16 cellular contexts compared by ENCODE assay signal in genomic region chr17:80860101-80860671, GRCh38.
DNase-seq lines count a peak whose midpoint lies in the region; ATAC-seq and TF ChIP-seq lines count a peak whose summit lies in the region.
"Had no signal": no experiment of that assay in that cellular context is flagged by ENCODE, and none has a peak within 500 bp of the region (broad histone marks: within the 10 kb centered on the region; RNA-seq: fewer than 3 reads in every experiment).

No MANE protein-coding gene starts in this region.

- no peak overlapping the region for H3K27ac ChIP-seq in CD4-positive, CD25-positive, alpha-beta regulatory T cell (ENCODE audit: insufficient read depth, low read length, poor library complexity, severe bottlenecking)
- H3K27ac ChIP-seq in HUES6 (ENCODE audit: low read depth, low read length) (peak overlapping the region; percentile 51; the same call in 1 of the 2 replicates), neural progenitor cell (no peak overlapping the region)

- H3K4me2 ChIP-seq in neural progenitor cell, result peak overlapping the region; percentile 5

- no peak for TF ChIP-seq CTCF in neural progenitor cell (IDR thresholded peaks at IDR 0.05)

- peak overlapping the region; percentile 69 to 98 (median 90) for H3K27ac Mint-ChIP-seq in CD4-positive, CD25-positive, alpha-beta regulatory T cell
- no peak overlapping the region for H3K27ac Mint-ChIP-seq in neural progenitor cell

- H2AFZ ChIP-seq in neural progenitor cell (replicated peaks), result no peak overlapping the region

- H3K9me3 Mint-ChIP-seq in CD4-positive, CD25-positive, alpha-beta regulatory T cell, result no peaks in the 10 kb centered on the region
- peaks cover 4% of the 10 kb centered on the region for H3K9me3 Mint-ChIP-seq in neural progenitor cell
- H3K9me3 Mint-ChIP-seq: CD8-positive, alpha-beta T cell; central memory CD8-positive, alpha-beta T cell had no signal

- no peaks in the 10 kb centered on the region for H3K27me3 ChIP-seq in CD4-positive, CD25-positive, alpha-beta regulatory T cell (ENCODE audit: control insufficient read depth, insufficient read depth, low read length)
- H3K27me3 ChIP-seq in HUES6 (ENCODE audit: control insufficient read depth, insufficient read depth, low read length) (no peaks in the 10 kb centered on the region), adipocyte (replicated peaks; ENCODE audit: control insufficient read depth, insufficient read depth, low read length) (no peaks in the 10 kb centered on the region), neural progenitor cell (no peaks in the 10 kb centered on the region)
- H3K27me3 ChIP-seq: upper lobe of left lung had no signal

- no peak for DNase-seq in CD4-positive, CD25-positive, alpha-beta regulatory T cell
- DNase-seq in adipocyte (ENCODE audit: low read depth) (no peak), neural progenitor cell (ENCODE audit: low spot score) (no peak), GM03348 (ENCODE audit: low spot score) (no peak), UCSD-AML1 (lab: John Stamatoyannopoulos, UW; ENCODE audit: unreplicated experiment) (no peak)
- DNase-seq in effector CD8-positive, alpha-beta T cell (lab: John Stamatoyannopoulos, UW), result no peak
- DNase-seq: activated CD4-positive, alpha-beta T cell treated with anti-CD3 and anti-CD28 coated beads, Interleukin-2, amount 50 U/mL, for 48 hours; CD8-positive, alpha-beta T cell; EL; glutamatergic neuron; kidney had no signal

- H3K4me3 Mint-ChIP-seq in CD4-positive, CD25-positive, alpha-beta regulatory T cell, result peak overlapping the region in 1 of 4 donors; percentile 71
- H3K4me3 Mint-ChIP-seq in neural progenitor cell, result no peak overlapping the region
- H3K4me3 Mint-ChIP-seq: central memory CD8-positive, alpha-beta T cell had no signal

- peaks cover 19 to 51% (median 32%) of the 10 kb centered on the region in 4 donors for H3K4me1 Mint-ChIP-seq in CD4-positive, CD25-positive, alpha-beta regulatory T cell
- H3K4me1 Mint-ChIP-seq in neural progenitor cell, result peaks cover 22% of the 10 kb centered on the region

- peaks cover 0 to 2% of the 10 kb centered on the region in 2 experiments for H3K9me3 ChIP-seq in CD4-positive, CD25-positive, alpha-beta regulatory T cell (ENCODE audit: control insufficient read depth in 2 of 2, low read length in 2 of 2)
- H3K9me3 ChIP-seq in HUES6 (ENCODE audit: control insufficient read depth, insufficient read depth, low read depth, low read length), result 0 out of 2 replicates have a peak, but pooled peaks cover 4% of the 10 kb centered on the region
- no peaks in the 10 kb centered on the region for H3K9me3 ChIP-seq in adipocyte (ENCODE audit: control insufficient read depth, low read length)
- no peaks in the 10 kb centered on the region for H3K9me3 ChIP-seq in neural progenitor cell (ENCODE audit: low read depth)
- H3K9me3 ChIP-seq: prostate gland, upper lobe of left lung had no signal

- peaks cover 41% of the 10 kb centered on the region for H3K4me1 ChIP-seq in CD4-positive, CD25-positive, alpha-beta regulatory T cell (ENCODE audit: control insufficient read depth, insufficient read depth, low read length, poor library complexity, severe bottlenecking)
- H3K4me1 ChIP-seq in HUES6 (ENCODE audit: control insufficient read depth, insufficient read depth, low read length) (peaks cover 26% of the 10 kb centered on the region), adipocyte (ENCODE audit: control insufficient read depth, insufficient read depth, low read length) (peaks cover 29% of the 10 kb centered on the region), neural progenitor cell (peaks cover 11% of the 10 kb centered on the region)

- H3K9ac ChIP-seq in HUES6 (ENCODE audit: low read length) (no peak overlapping the region), adipocyte (ENCODE audit: low read length) (peak overlapping the region; percentile 15), neural progenitor cell (no peak overlapping the region)

- H3K79me2 ChIP-seq in neural progenitor cell (ENCODE audit: low read depth), result no peaks in the 10 kb centered on the region

- peaks cover 33% of the 10 kb centered on the region for H3K36me3 Mint-ChIP-seq in CD4-positive, CD25-positive, alpha-beta regulatory T cell
- peaks cover 25% of the 10 kb centered on the region for H3K36me3 Mint-ChIP-seq in neural progenitor cell

- ATAC-seq in CD4-positive, CD25-positive, alpha-beta regulatory T cell (ENCODE audit: low read depth in 2 of 2), result no peak
- ATAC-seq in HG03378 (IDR thresholded peaks at IDR 0.05; ENCODE audit: unreplicated experiment), result no peak
- ATAC-seq: CD8-positive, alpha-beta T cell had no signal

- H3K4me3 ChIP-seq in CD4-positive, CD25-positive, alpha-beta regulatory T cell (ENCODE audit: low read depth, low read length), result no peak overlapping the region
- no peak overlapping the region for H3K4me3 ChIP-seq in HUES6 (ENCODE audit: low read depth, low read length)
- no peak overlapping the region for H3K4me3 ChIP-seq in adipocyte (ENCODE audit: low read length)
- H3K4me3 ChIP-seq in neural progenitor cell, result no peak overlapping the region
- H3K4me3 ChIP-seq: prostate gland, upper lobe of left lung had no signal

- no peaks in the 10 kb centered on the region for H3K27me3 Mint-ChIP-seq in CD4-positive, CD25-positive, alpha-beta regulatory T cell
- peaks cover 4% of the 10 kb centered on the region for H3K27me3 Mint-ChIP-seq in neural progenitor cell (ENCODE audit: insufficient read depth, low read depth)
- H3K27me3 Mint-ChIP-seq: central memory CD8-positive, alpha-beta T cell had no signal

- H3K36me3 ChIP-seq in CD4-positive, CD25-positive, alpha-beta regulatory T cell (ENCODE audit: control insufficient read depth, insufficient read depth, low read length), result peaks cover 6% of the 10 kb centered on the region
- H3K36me3 ChIP-seq in HUES6 (ENCODE audit: control insufficient read depth, insufficient read depth, low read length) (peaks cover 4% of the 10 kb centered on the region; the same call in 1 of the 2 replicates), adipocyte (ENCODE audit: control insufficient read depth, insufficient read depth, low read length, severe bottlenecking) (peaks cover 20% of the 10 kb centered on the region), neural progenitor cell (no peaks in the 10 kb centered on the region)
- H3K36me3 ChIP-seq: prostate gland had no signal

- H3F3A ChIP-seq in neural progenitor cell (ENCODE audit: low read depth), result peaks cover 6% of the 10 kb centered on the region

- no peaks in the 10 kb centered on the region for H4K20me1 ChIP-seq in neural progenitor cell (ENCODE audit: low read depth)
